8 cellular contexts compared by ENCODE assay signal in the genomic region with DNA sequence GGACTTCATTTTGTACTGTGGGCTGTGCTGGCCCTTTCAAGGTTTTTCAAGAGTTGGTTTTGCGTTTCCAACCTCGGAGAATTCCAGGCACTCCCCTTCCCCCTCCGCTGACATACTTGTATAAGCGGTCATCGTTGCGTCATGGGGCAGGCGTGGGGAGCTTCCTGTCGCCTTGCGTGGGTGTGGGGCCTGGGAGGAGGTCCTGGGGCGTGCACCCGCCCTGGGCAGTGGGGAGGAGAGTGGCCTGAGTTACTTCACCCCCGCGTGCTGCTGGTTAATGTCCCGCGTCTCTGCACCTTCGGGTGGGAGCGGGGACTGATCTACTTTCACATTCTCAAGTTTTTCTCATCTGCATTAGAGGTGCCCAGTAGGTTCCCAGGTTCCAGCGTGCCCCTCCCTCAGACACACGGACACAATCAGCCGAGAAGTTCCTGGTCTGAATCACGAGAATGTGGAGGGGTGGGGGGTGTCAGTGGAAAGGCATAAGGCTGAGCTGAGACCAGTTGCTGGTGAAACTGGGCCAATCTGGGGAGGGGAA. TPM values are rescaled to one million over a fixed set of nuclear protein-coding genes. Genes with fewer than 3 reads are reported as not detected.
A peak's percentile ranks its signal among the peaks of the same experiment; 100 is the strongest.
DNase-seq lines count a peak whose midpoint lies in the region; ATAC-seq, FAIRE-seq and TF ChIP-seq lines count a peak whose summit lies in the region.

No MANE protein-coding gene starts in this region.

- TF ChIP-seq CTCF in kidney (IDR thresholded peaks at IDR 0.05; ENCODE audit: borderline replicate concordance, extremely low read depth, insufficient read depth), result no peak

- H3K4me1 ChIP-seq in kidney (ENCODE audit: control insufficient read depth in 1 of 2, insufficient read depth in 1 of 2, low read depth in 1 of 2, low read length in 2 of 2), result peaks cover 0 to 10% of the 10 kb centered on the region in 2 donors

- peak overlapping the region; percentile 97 for H3K27ac ChIP-seq in caudate nucleus (ENCODE audit: low read depth, low read length)
- H3K27ac ChIP-seq in kidney (ENCODE audit: low read depth in 2 of 2, low read length in 2 of 2), result peak overlapping the region; percentile 98

- intact Hi-C loops in kidney (cut with DNase I), result no loop called here

- H3K9me3 ChIP-seq in kidney (ENCODE audit: control insufficient read depth in 1 of 2, low read length in 2 of 2), result no peaks in the 10 kb centered on the region

- peak overlapping the region; percentile 83 to 99 for H3K9ac ChIP-seq in kidney (ENCODE audit: low read length in 2 of 2)

- peak overlapping the region; percentile 89 to 99 for H3K4me3 ChIP-seq in kidney (ENCODE audit: low read length in 2 of 2)

- FAIRE-seq in kidney (lab: Jason Lieb, UNC), result no peak

- H3K36me3 ChIP-seq in kidney (ENCODE audit: control insufficient read depth in 1 of 2, insufficient read depth in 2 of 2, low read length in 2 of 2), result no peaks in the 10 kb centered on the region

- ATAC-seq in HG03354 (IDR thresholded peaks at IDR 0.05; ENCODE audit: poor library complexity, severe bottlenecking, unreplicated experiment), result no peak
- no peak for ATAC-seq in HG02970 (IDR thresholded peaks at IDR 0.05; ENCODE audit: low FRiP score, unreplicated experiment)

- DNase-seq in EL (peak; percentile 94), LoVo (ENCODE audit: low spot score) (peak; percentile 77), UCSD-AML1 (lab: John Stamatoyannopoulos, UW; ENCODE audit: unreplicated experiment) (peak; percentile 80), caudate nucleus (lab: John Stamatoyannopoulos, UW) (peak in 19 of 61 donors; percentile 6 to 43 (median 21)), kidney (peak; percentile 99)
- peak in 2 of 3 donors; percentile 57 to 70 for DNase-seq in stimulated activated CD4-positive, alpha-beta T cell treated with anti-CD3 and anti-CD28 coated beads, Interleukin-12 subunit alpha, Interleukin-12 subunit beta, amount 100 ng/mL, for 48 hours (ENCODE audit: low read depth in 2 of 3, low spot score in 1 of 3)

RNA-seq across cellular contexts. Expression of gene IER2, which starts 4.1 kb away (rescaled TPM):
- total RNA-seq in kidney, result 73.9 TPM
- 96.7 TPM for polyA plus RNA-seq in kidney (ENCODE audit: insufficient read depth, low read depth, low replicate concordance)

RNA-seq across cellular contexts. Expression of gene STX10, which starts 4.1 kb away (rescaled TPM):
- 39.5 TPM for total RNA-seq in kidney
- 52.9 TPM for polyA plus RNA-seq in kidney (ENCODE audit: insufficient read depth, low read depth, low replicate concordance)

RNA-seq across cellular contexts. Expression of gene NACC1, which starts 36.2 kb away (rescaled TPM):
- total RNA-seq in kidney, result 46.1 TPM
- 16.7 TPM for polyA plus RNA-seq in kidney (ENCODE audit: insufficient read depth, low read depth, low replicate concordance)

RNA-seq across cellular contexts. Expression of gene TRMT1, which starts 37.8 kb away (rescaled TPM):
- 40.0 TPM for total RNA-seq in kidney
- polyA plus RNA-seq in kidney (ENCODE audit: insufficient read depth, low read depth, low replicate concordance), result 22.7 TPM

RNA-seq across cellular contexts. Expression of gene LYL1, which starts 51.7 kb away (rescaled TPM):
- total RNA-seq in kidney, result 13.8 TPM
- 8.5 TPM for polyA plus RNA-seq in kidney (ENCODE audit: insufficient read depth, low read depth, low replicate concordance)
